In the genomic region with DNA sequence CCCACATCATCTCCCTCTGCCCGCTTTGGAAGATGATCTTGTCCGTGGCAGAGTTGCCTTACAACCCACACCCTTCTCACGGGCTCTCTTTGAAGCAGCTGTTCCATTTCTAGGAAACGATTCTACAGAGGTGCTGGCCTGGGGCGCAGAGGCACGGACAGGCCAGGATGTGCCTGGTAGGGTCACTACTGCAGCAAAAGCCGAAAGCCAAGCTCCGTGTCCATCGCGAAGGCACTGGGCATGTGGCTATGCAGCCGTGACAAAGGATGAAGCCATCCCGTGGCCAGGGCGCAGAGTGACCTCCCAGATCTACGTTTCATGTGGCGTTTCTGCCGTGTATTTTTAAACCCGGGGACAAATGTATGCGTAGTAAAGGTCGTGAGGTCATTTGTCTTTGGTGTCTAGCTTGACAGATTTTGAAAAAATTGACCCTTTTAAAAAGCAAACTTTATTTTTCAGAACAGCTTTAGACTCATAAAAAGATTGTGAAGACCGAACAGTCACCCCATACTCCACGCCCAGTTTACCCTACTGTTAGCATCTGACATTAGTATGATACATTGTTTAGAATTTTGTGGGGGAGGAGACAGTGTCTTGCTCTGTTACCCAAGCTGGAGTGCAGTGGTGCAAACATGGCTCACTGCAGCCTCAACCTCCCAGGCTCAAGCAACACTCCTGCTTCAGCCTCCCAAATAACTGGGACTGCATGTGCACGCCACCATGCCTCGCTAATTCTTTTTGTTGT, we compare ENCODE assay signal across 11 cellular contexts. TPM values are rescaled to one million over a fixed set of nuclear protein-coding genes. Genes with fewer than 3 reads are reported as not detected.
DNase-seq lines count a peak whose midpoint lies in the region; ATAC-seq and TF ChIP-seq lines count a peak whose summit lies in the region.
"Had no signal": no experiment of that assay in that cellular context is flagged by ENCODE, and none has a peak within 500 bp of the region (broad histone marks: within the 10 kb centered on the region; RNA-seq: fewer than 3 reads in every experiment).

No MANE protein-coding gene starts in this region.

- no peak overlapping the region for H3K23ac ChIP-seq in mesenchymal stem cell (ENCODE audit: low read length in 2 of 2)

- no peak overlapping the region for H3K9ac ChIP-seq in mesenchymal stem cell (ENCODE audit: low read length)

- peaks cover 6% of the 10 kb centered on the region for H3K27me3 Mint-ChIP-seq in IgD-negative memory B cell

- DNase-seq in amniotic epithelial cell (ENCODE audit: low read depth) = peak; percentile 73
- no peak for DNase-seq in mesenchymal stem cell
- DNase-seq in cerebellar nuclear complex (lab: John Stamatoyannopoulos, UW) = no peak
- DNase-seq: activated CD4-positive, alpha-beta T cell treated with anti-CD3 and anti-CD28 coated beads, Interleukin-2, amount 50 U/mL, for 1 hour; T-helper 9 cell had no signal

- no peaks in the 10 kb centered on the region for H3K79me1 ChIP-seq in mesenchymal stem cell (replicated peaks; ENCODE audit: low read length, poor library complexity, severe bottlenecking)

- peaks cover 0 to under 1% (median 0%) of the 10 kb centered on the region in 3 donors for H3K9me3 Mint-ChIP-seq in IgD-negative memory B cell
- H3K9me3 Mint-ChIP-seq: activated T-helper 17 cell treated with anti-CD3 and anti-CD28 coated beads, Interleukin-2, amount 50 U/mL, for 72 hours had no signal

- peak overlapping the region; percentile 73 for H4K91ac ChIP-seq in mesenchymal stem cell (ENCODE audit: low read length)

- H3K36me3 ChIP-seq in mesenchymal stem cell (ENCODE audit: control insufficient read depth in 1 of 2, insufficient read depth in 2 of 2, low read depth in 1 of 2, low read length in 2 of 2) = no peaks in the 10 kb centered on the region

- no peak overlapping the region for H2BK120ac ChIP-seq in mesenchymal stem cell (ENCODE audit: low read depth, low read length)

- H3K4me3 Mint-ChIP-seq in IgD-negative memory B cell = peak overlapping the region; percentile 42 to 86 (median 70)

- H3K4ac ChIP-seq in mesenchymal stem cell (ENCODE audit: low read depth in 1 of 2, low read length in 2 of 2) = no peak overlapping the region

- peaks cover 3 to 24% of the 10 kb centered on the region in 2 experiments for H3K27me3 ChIP-seq in mesenchymal stem cell (ENCODE audit: control insufficient read depth in 1 of 2, insufficient read depth in 1 of 2, low read length in 2 of 2)

- H3K4me1 ChIP-seq in mesenchymal stem cell (ENCODE audit: control insufficient read depth, insufficient read depth, low read depth, low read length) = peaks cover 18% of the 10 kb centered on the region

- H3K4me3 ChIP-seq in mesenchymal stem cell (ENCODE audit: insufficient read depth in 1 of 2, low read depth in 1 of 2, low read length in 2 of 2) = no peak overlapping the region

- H3K4me2 ChIP-seq in mesenchymal stem cell (ENCODE audit: low read length, poor library complexity, severe bottlenecking) = no peak overlapping the region

- WGBS in mesenchymal stem cell = 94% methylated on average over 18 of the region's 23 CpGs

- H3K36me3 Mint-ChIP-seq in IgD-negative memory B cell = no peaks in the 10 kb centered on the region

- no peak overlapping the region for H3K14ac ChIP-seq in mesenchymal stem cell (ENCODE audit: low read length in 2 of 2)

- H3K27ac ChIP-seq in 22Rv1 (peak overlapping the region; percentile 73), mesenchymal stem cell (ENCODE audit: low read length, poor library complexity, severe bottlenecking) (no peak overlapping the region)

- H2BK15ac ChIP-seq in mesenchymal stem cell (ENCODE audit: low read depth, poor library complexity, severe bottlenecking) = no peak overlapping the region

- no peaks in the 10 kb centered on the region for H3K9me3 ChIP-seq in mesenchymal stem cell (ENCODE audit: control insufficient read depth, low read length)

- no peak overlapping the region for H2BK5ac ChIP-seq in mesenchymal stem cell (ENCODE audit: low read depth, low read length, poor library complexity, severe bottlenecking)

- no peak overlapping the region for H2AFZ ChIP-seq in mesenchymal stem cell (ENCODE audit: low read depth, low read length)

- no peak overlapping the region for H3K18ac ChIP-seq in mesenchymal stem cell (ENCODE audit: low read depth in 1 of 2, low read length in 2 of 2)

- ATAC-seq in GM21515 (IDR thresholded peaks at IDR 0.05; ENCODE audit: unreplicated experiment) = no peak
- no peak for ATAC-seq in GM21367 (IDR thresholded peaks at IDR 0.05; ENCODE audit: unreplicated experiment)
- no peak for ATAC-seq in GM19397 (IDR thresholded peaks at IDR 0.05; ENCODE audit: unreplicated experiment)
- ATAC-seq: activated T-helper 17 cell treated with anti-CD3 and anti-CD28 coated beads, Interleukin-2, amount 50 U/mL, for 72 hours had no signal

- peak overlapping the region in 2 of 3 donors; percentile 32 to 91 for H3K27ac Mint-ChIP-seq in IgD-negative memory B cell
- H3K27ac Mint-ChIP-seq: activated T-helper 17 cell treated with anti-CD3 and anti-CD28 coated beads, Interleukin-2, amount 50 U/mL, for 72 hours had no signal

- H2BK12ac ChIP-seq in mesenchymal stem cell (ENCODE audit: low read length in 2 of 2) = peak overlapping the region; percentile 3 to 66

- peak overlapping the region; percentile 12 for H4K8ac ChIP-seq in mesenchymal stem cell (ENCODE audit: low read length)

- H3K4me1 Mint-ChIP-seq in IgD-negative memory B cell = peaks cover 19 to 21% (median 21%) of the 10 kb centered on the region in 3 donors

- no peak for TF ChIP-seq CTCF in 22Rv1 (IDR thresholded peaks at IDR 0.05)

- H2AK5ac ChIP-seq in mesenchymal stem cell (ENCODE audit: low read length, severe bottlenecking) = no peak overlapping the region

RNA-seq across cellular contexts. Expression of gene NCOR2, which starts 40.4 kb away (rescaled TPM):
- polyA plus RNA-seq in IgD-negative memory B cell = 9.9 TPM
- polyA plus RNA-seq in mesenchymal stem cell (2013, experiment 1 of 2) = 120 TPM
- 113 TPM for polyA plus RNA-seq in mesenchymal stem cell (2013, experiment 2 of 2)
